ENCODE assay signal across 1 cellular context in genomic region chr7:47330561-47331178, GRCh38.
TF ChIP-seq lines count a peak whose summit lies in the region.

No MANE protein-coding gene starts in this region.

TF ChIP-seq in GM23338, 12 proteins besides CTCF, POLR2A, EP300 and RAD21 (continued from another document):
- TF ChIP-seq, protein P1, sequence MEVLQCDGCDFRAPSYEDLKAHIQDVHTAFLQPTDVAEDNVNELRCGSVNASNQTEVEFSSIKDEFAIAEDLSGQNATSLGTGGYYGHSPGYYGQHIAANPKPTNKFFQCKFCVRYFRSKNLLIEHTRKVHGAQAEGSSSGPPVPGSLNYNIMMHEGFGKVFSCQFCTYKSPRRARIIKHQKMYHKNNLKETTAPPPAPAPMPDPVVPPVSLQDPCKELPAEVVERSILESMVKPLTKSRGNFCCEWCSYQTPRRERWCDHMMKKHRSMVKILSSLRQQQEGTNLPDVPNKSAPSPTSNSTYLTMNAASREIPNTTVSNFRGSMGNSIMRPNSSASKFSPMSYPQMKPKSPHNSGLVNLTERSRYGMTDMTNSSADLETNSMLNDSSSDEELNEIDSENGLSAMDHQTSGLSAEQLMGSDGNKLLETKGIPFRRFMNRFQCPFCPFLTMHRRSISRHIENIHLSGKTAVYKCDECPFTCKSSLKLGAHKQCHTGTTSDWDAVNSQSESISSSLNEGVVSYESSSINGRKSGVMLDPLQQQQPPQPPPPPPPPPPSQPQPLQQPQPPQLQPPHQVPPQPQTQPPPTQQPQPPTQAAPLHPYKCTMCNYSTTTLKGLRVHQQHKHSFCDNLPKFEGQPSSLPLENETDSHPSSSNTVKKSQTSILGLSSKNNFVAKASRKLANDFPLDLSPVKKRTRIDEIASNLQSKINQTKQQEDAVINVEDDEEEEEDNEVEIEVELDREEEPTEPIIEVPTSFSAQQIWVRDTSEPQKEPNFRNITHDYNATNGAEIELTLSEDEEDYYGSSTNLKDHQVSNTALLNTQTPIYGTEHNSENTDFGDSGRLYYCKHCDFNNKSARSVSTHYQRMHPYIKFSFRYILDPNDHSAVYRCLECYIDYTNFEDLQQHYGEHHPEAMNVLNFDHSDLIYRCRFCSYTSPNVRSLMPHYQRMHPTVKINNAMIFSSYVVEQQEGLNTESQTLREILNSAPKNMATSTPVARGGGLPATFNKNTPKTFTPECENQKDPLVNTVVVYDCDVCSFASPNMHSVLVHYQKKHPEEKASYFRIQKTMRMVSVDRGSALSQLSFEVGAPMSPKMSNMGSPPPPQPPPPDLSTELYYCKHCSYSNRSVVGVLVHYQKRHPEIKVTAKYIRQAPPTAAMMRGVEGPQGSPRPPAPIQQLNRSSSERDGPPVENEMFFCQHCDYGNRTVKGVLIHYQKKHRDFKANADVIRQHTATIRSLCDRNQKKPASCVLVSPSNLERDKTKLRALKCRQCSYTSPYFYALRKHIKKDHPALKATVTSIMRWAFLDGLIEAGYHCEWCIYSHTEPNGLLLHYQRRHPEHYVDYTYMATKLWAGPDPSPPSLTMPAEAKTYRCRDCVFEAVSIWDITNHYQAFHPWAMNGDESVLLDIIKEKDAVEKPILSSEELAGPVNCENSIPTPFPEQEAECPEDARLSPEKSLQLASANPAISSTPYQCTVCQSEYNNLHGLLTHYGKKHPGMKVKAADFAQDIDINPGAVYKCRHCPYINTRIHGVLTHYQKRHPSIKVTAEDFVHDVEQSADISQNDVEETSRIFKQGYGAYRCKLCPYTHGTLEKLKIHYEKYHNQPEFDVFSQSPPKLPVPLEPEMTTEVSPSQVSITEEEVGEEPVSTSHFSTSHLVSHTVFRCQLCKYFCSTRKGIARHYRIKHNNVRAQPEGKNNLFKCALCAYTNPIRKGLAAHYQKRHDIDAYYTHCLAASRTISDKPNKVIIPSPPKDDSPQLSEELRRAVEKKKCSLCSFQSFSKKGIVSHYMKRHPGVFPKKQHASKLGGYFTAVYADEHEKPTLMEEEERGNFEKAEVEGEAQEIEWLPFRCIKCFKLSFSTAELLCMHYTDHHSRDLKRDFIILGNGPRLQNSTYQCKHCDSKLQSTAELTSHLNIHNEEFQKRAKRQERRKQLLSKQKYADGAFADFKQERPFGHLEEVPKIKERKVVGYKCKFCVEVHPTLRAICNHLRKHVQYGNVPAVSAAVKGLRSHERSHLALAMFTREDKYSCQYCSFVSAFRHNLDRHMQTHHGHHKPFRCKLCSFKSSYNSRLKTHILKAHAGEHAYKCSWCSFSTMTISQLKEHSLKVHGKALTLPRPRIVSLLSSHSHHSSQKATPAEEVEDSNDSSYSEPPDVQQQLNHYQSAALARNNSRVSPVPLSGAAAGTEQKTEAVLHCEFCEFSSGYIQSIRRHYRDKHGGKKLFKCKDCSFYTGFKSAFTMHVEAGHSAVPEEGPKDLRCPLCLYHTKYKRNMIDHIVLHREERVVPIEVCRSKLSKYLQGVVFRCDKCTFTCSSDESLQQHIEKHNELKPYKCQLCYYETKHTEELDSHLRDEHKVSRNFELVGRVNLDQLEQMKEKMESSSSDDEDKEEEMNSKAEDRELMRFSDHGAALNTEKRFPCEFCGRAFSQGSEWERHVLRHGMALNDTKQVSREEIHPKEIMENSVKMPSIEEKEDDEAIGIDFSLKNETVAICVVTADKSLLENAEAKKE (CRISPR knock-in tag; IDR thresholded peaks at IDR 0.05), result no peak
- TF ChIP-seq EZH2 (IDR thresholded peaks at IDR 0.05; ENCODE audit: low read depth, unreplicated experiment) (no peak), POLR2AphosphoS5 (IDR thresholded peaks at IDR 0.05; ENCODE audit: low read depth) (no peak)
- TF ChIP-seq, protein P2, sequence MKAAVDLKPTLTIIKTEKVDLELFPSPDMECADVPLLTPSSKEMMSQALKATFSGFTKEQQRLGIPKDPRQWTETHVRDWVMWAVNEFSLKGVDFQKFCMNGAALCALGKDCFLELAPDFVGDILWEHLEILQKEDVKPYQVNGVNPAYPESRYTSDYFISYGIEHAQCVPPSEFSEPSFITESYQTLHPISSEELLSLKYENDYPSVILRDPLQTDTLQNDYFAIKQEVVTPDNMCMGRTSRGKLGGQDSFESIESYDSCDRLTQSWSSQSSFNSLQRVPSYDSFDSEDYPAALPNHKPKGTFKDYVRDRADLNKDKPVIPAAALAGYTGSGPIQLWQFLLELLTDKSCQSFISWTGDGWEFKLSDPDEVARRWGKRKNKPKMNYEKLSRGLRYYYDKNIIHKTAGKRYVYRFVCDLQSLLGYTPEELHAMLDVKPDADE (IDR thresholded peaks at IDR 0.05), result no peak
